In the genomic region with DNA sequence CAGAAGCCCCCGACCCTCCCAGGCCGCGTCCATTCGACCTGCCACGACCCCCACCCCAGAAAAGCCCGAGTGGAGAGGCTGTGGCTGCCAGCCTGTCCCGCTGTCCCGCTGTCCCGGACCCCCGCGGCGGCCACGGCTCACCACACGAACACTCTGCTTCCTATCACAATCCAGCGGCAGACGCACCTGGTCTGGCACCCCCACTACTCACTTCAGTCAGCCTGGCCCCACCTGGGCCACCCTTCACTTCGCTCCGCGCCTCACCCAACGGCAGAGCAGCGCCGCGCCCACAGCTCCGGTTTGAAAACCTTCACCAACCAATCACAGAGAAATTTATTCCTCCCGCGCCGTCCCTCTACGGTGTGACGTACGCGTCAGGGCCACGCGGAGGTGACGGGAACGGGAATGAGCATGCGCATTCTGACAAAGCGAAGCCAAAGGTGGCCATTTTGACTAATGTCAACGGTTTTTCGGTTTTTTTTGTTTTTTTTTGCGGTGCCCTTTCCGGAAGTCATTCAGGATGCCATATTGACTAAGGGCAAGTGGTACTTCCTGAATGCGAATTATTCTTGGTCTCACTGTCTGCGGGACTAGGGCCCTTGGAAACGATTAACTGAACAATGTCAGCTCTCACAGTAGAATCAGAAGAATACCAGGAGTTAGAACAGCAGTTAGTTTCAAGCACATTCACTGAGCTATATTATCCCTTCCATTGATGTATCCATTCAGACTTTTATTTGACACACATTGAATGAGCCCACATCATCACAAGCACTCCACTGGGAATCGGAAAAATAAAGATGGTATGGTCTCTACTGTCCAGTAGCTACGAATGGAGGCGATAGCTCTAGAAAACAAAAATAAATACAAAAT, we compare ENCODE assay signal across 8 cellular contexts. TPM values are rescaled to one million over a fixed set of nuclear protein-coding genes. Genes with fewer than 3 reads are reported as not detected.
DNase-seq lines count a peak whose midpoint lies in the region; ATAC-seq, FAIRE-seq and TF ChIP-seq lines count a peak whose summit lies in the region.

A gene with protein sequence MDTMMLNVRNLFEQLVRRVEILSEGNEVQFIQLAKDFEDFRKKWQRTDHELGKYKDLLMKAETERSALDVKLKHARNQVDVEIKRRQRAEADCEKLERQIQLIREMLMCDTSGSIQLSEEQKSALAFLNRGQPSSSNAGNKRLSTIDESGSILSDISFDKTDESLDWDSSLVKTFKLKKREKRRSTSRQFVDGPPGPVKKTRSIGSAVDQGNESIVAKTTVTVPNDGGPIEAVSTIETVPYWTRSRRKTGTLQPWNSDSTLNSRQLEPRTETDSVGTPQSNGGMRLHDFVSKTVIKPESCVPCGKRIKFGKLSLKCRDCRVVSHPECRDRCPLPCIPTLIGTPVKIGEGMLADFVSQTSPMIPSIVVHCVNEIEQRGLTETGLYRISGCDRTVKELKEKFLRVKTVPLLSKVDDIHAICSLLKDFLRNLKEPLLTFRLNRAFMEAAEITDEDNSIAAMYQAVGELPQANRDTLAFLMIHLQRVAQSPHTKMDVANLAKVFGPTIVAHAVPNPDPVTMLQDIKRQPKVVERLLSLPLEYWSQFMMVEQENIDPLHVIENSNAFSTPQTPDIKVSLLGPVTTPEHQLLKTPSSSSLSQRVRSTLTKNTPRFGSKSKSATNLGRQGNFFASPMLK (minus strand): TSS at position 308 of the 873 bp plus-strand sequence. CDS start 8,779 bp downstream, outside the sequence.

- H3K36me3 ChIP-seq in OCI-LY3 (replicated peaks; ENCODE audit: low read depth, low read length): peaks cover 18% of the 10 kb centered on the region
- no peaks in the 10 kb centered on the region for H3K36me3 ChIP-seq in endothelial cell of umbilical vein (ENCODE audit: control insufficient read depth in 2 of 2, extremely low read depth in 1 of 2, insufficient read depth in 2 of 2, low read length in 2 of 2)

- POLR2A ChIA-PET in endothelial cell of umbilical vein (lab: Charles Lee): interaction anchor here (0.6 kb wide), 1 partner anchor 59 kb away, joined by 3 read pairs; a partner anchor contains a TSS

- H3K4me3 ChIP-seq in OCI-LY3 (ENCODE audit: low read length) (peak within 1 kb of the TSS; percentile 88), endothelial cell of umbilical vein (replicated peaks in 1 of 3; ENCODE audit: insufficient read depth in 1 of 3, low read depth in 1 of 3, low read length in 3 of 3) (peak within 1 kb of the TSS; percentile 40 to 98 (median 64))

- dilution Hi-C loops in endothelial cell of umbilical vein (cut with MboI; ENCODE audit: extremely low pct_ligation_motif_present, low sequenced_read_pairs): no loop called here

- H3K4me2 ChIP-seq in OCI-LY3 (ENCODE audit: low read length): peak within 1 kb of the TSS; percentile 90
- peak within 1 kb of the TSS; percentile 61 for H3K4me2 ChIP-seq in endothelial cell of umbilical vein (ENCODE audit: insufficient read depth, low read length)

- H3K9ac ChIP-seq in OCI-LY3 (ENCODE audit: low read length): peak within 1 kb of the TSS; percentile 89
- H3K9ac ChIP-seq in endothelial cell of umbilical vein (replicated peaks; ENCODE audit: extremely low read depth, insufficient read depth, low read length): peak within 1 kb of the TSS; percentile 31

- H3K27ac ChIP-seq in OCI-LY3 (ENCODE audit: low read length) (peak within 1 kb of the TSS; percentile 47), endothelial cell of umbilical vein (ENCODE audit: insufficient read depth, low read depth, low read length) (peak within 1 kb of the TSS; percentile 16)

- H3K79me2 ChIP-seq in OCI-LY3 (ENCODE audit: low read length): peaks cover 49% of the 10 kb centered on the region
- H3K79me2 ChIP-seq in endothelial cell of umbilical vein (ENCODE audit: control insufficient read depth, insufficient read depth, low read length): peaks cover 46% of the 10 kb centered on the region

- H3K4me1 ChIP-seq in OCI-LY3 (ENCODE audit: low read length) (peaks cover 8% of the 10 kb centered on the region), endothelial cell of umbilical vein (ENCODE audit: control insufficient read depth, extremely low read depth, insufficient read depth, low read length) (peaks cover 10% of the 10 kb centered on the region)

- H2AFZ ChIP-seq in OCI-LY3 (ENCODE audit: low read depth, low read length): peak within 1 kb of the TSS; percentile 68
- H2AFZ ChIP-seq in endothelial cell of umbilical vein (ENCODE audit: low read depth, low read length): peak within 1 kb of the TSS; percentile 73

- FAIRE-seq in endothelial cell of umbilical vein (lab: Jason Lieb, UNC): peak; percentile 97

- H4K20me1 ChIP-seq in OCI-LY3 (ENCODE audit: insufficient read depth, low read length) (peaks cover 24% of the 10 kb centered on the region), endothelial cell of umbilical vein (replicated peaks; ENCODE audit: control insufficient read depth, extremely low read depth, insufficient read depth, low read length) (no peaks in the 10 kb centered on the region)

- no TSS peak for BruUV-seq in endothelial cell of umbilical vein (replicated peaks; lab: Mats Ljungman, UMichigan)

- intact Hi-C loops in endothelial cell of umbilical vein (cut with micrococcal nuclease): no loop called here

- TF ChIP-seq CTCF in OCI-LY3 (IDR thresholded peaks at IDR 0.05; ENCODE audit: low read depth, low read length): no peak
- no peak for TF ChIP-seq CTCF in endothelial cell of umbilical vein (IDR thresholded peaks at IDR 0.05; ENCODE audit: extremely low read depth in 1 of 2, insufficient read depth in 1 of 2, low read depth in 1 of 2, low read length in 2 of 2)

- peak; percentile 97 for DNase-seq in D341Med (ENCODE audit: low spot score)
- DNase-seq in HuH-7 (ENCODE audit: low spot score): peak; percentile 94
- peak; percentile 93 for DNase-seq in activated CD8-positive, alpha-beta memory T cell treated with anti-CD3 and anti-CD28 coated beads, Interleukin-2, amount 50 U/mL, for 48 hours
- peak; percentile 99 for DNase-seq in endothelial cell of umbilical vein (ENCODE audit: low read depth, low spot score)
- DNase-seq in midbrain (lab: John Stamatoyannopoulos, UW): peak; percentile 98
- DNase-seq in stimulated activated CD8-positive, alpha-beta memory T cell treated with anti-CD3 and anti-CD28 coated beads, Interleukin-2, amount 100 ng/mL, for 1 hour (ENCODE audit: low read depth in 2 of 2): peak; percentile 89 to 90

- TF ChIP-seq POLR2A in endothelial cell of umbilical vein (IDR thresholded peaks at IDR 0.05; ENCODE audit: low read depth, low read length): peak; percentile 31

- H3K9me3 ChIP-seq in OCI-LY3 (ENCODE audit: insufficient read depth, low read length) (no peaks in the 10 kb centered on the region), endothelial cell of umbilical vein (replicated peaks; ENCODE audit: control insufficient read depth, insufficient read depth, low read length) (no peaks in the 10 kb centered on the region)

- ATAC-seq in GM21515 (IDR thresholded peaks at IDR 0.05; ENCODE audit: unreplicated experiment): peak; percentile 93

- H3K9me1 ChIP-seq in endothelial cell of umbilical vein (replicated peaks; ENCODE audit: control insufficient read depth, extremely low read depth, insufficient read depth, low read length): no peaks in the 10 kb centered on the region

- CTCF ChIA-PET in endothelial cell of umbilical vein (lab: Charles Lee): interaction anchor here (0.8 to 3.3 kb wide), 13 partner anchors 9 to 156 kb away, joined by 3 to 18 read pairs (median 6); a partner anchor contains a TSS

- H3K27me3 ChIP-seq in OCI-LY3 (ENCODE audit: low read depth, low read length) (no peaks in the 10 kb centered on the region), endothelial cell of umbilical vein (ENCODE audit: control insufficient read depth in 2 of 2, insufficient read depth in 2 of 2, low read length in 2 of 2) (peaks cover 14 to 17% of the 10 kb centered on the region in 2 experiments)

TF ChIP-seq in endothelial cell of umbilical vein, 7 proteins besides CTCF, POLR2A, EP300 and RAD21:
- TF ChIP-seq POLR2AphosphoS5 (IDR thresholded peaks at IDR 0.05; ENCODE audit: insufficient read depth, low read depth, low read length) (peak; percentile 62), JUN (IDR thresholded peaks at IDR 0.05; ENCODE audit: borderline replicate concordance, insufficient read depth, insufficient read length, low read depth) (no peak)
- TF ChIP-seq, protein P1, sequence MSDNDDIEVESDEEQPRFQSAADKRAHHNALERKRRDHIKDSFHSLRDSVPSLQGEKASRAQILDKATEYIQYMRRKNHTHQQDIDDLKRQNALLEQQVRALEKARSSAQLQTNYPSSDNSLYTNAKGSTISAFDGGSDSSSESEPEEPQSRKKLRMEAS (IDR thresholded peaks at IDR 0.05; ENCODE audit: insufficient read depth, insufficient read length): peak; percentile 73

RNA-seq across cellular contexts. Expression of the gene that starts here (rescaled TPM):
- total RNA-seq in endothelial cell of umbilical vein: 56.3 and 62.9 TPM in 2 replicates
- 15.4 and 16.5 TPM in 2 replicates for polyA plus RNA-seq in endothelial cell of umbilical vein
- polyA plus RNA-seq in endothelial cell of umbilical vein (2011; cell fraction: cytosol; rRNA removed): 30.8 and 31.7 TPM in 2 replicates
- 35.0 and 37.2 TPM in 2 replicates for polyA plus RNA-seq in endothelial cell of umbilical vein (2011; cell fraction: nucleus; rRNA removed)
- polyA plus RNA-seq in endothelial cell of umbilical vein (2012): 30.3 and 55.7 TPM in 2 replicates
- polyA minus RNA-seq in endothelial cell of umbilical vein: 42.7 and 50.6 TPM in 2 replicates
- 104 TPM for polyA minus RNA-seq in endothelial cell of umbilical vein (2011; cell fraction: cytosol; rRNA and poly(A)+ RNA removed)
- polyA minus RNA-seq in endothelial cell of umbilical vein (2011; cell fraction: nucleus; rRNA and poly(A)+ RNA removed): 14.4 and 22.9 TPM in 2 replicates

Comparison
In these comparisons a context has a peak if more than half of its experiments do, and no peak if none do; other contexts are left out.
1. Peak in every context shown above with its lines: DNase-seq, ATAC-seq, H3K4me3 ChIP-seq and H3K27ac ChIP-seq.